Comparison of ENCODE assay signal across 20 cellular contexts in genomic region chr7:77690289-77690688, GRCh38. TPM values are rescaled to one million over a fixed set of nuclear protein-coding genes. Genes with fewer than 3 reads are reported as not detected.
A peak's percentile ranks its signal among the peaks of the same experiment; 100 is the strongest.
DNase-seq lines count a peak whose midpoint lies in the region; ATAC-seq, FAIRE-seq and TF ChIP-seq lines count a peak whose summit lies in the region.
"Had no signal": no experiment of that assay in that cellular context is flagged by ENCODE, and none has a peak within 500 bp of the region (broad histone marks: within the 10 kb centered on the region; RNA-seq: fewer than 3 reads in every experiment).

No MANE protein-coding gene starts in this region.

- no TSS peak for BruUV-seq in HepG2 (replicated peaks; lab: Mats Ljungman, UMichigan)

- TF ChIP-seq POLR2A in HepG2 (IDR thresholded peaks at IDR 0.05; ENCODE audit: insufficient read depth in 1 of 2, low read depth in 2 of 2, low read length in 2 of 2), result no peak
- TF ChIP-seq POLR2A in sigmoid colon (IDR thresholded peaks at IDR 0.05), result no peak

- H3K9ac ChIP-seq in HepG2 (ENCODE audit: insufficient read depth, low read depth, low read length) (no peak overlapping the region), endodermal cell (ENCODE audit: extremely low read depth, low read length, poor library complexity, severe bottlenecking) (no peak overlapping the region)

- intact Hi-C loops in CD4-positive, alpha-beta T cell (cut with DNase I, micrococcal nuclease), result loop anchor here in 1 of 2 experiments (10.0 kb wide), 1 partner anchor 65 kb away; no protein-coding TSS in a partner anchor
- intact Hi-C loops in HepG2 (cut with micrococcal nuclease; ENCODE audit: unreplicated experiment), result no loop called here
- intact Hi-C loops in sigmoid colon (cut with DNase I), result no loop called here
- intact Hi-C loops in mucosa of descending colon (cut with DNase I, micrococcal nuclease), result no loop called here

- CTCF ChIA-PET in CD4-positive, alpha-beta T cell (lab: Charles Lee), result no interaction called here
- CTCF ChIA-PET in WTC11 (lab: Charles Lee) (no interaction called here), HepG2 (lab: Yijun Ruan, JAX; ENCODE audit: low intra/inter-chr PET ratio, low total read pairs) (no interaction called here)

- no peak overlapping the region for H2AFZ ChIP-seq in HepG2 (ENCODE audit: low read length)

- H3K27me3 Mint-ChIP-seq in CD4-positive, alpha-beta T cell, result no peaks in the 10 kb centered on the region
- H3K27me3 Mint-ChIP-seq in WTC11 (ENCODE audit: low read depth) (no peaks in the 10 kb centered on the region), endodermal cell (ENCODE audit: insufficient read depth) (no peaks in the 10 kb centered on the region)
- H3K27me3 Mint-ChIP-seq: B cell; CD4-positive, alpha-beta memory T cell had no signal

- peak overlapping the region; percentile 35; the same call in 1 of the 2 replicates for H3K4me2 ChIP-seq in HepG2 (ENCODE audit: low read depth, low read length)

- peaks cover 3% of the 10 kb centered on the region for H3K36me3 Mint-ChIP-seq in CD4-positive, alpha-beta T cell (ENCODE audit: low read depth)
- H3K36me3 Mint-ChIP-seq in WTC11 (peaks cover 25% of the 10 kb centered on the region), endodermal cell (ENCODE audit: low read depth) (peaks cover 36% of the 10 kb centered on the region)

- no peak overlapping the region for H3K4me3 ChIP-seq in HepG2 (replicated peaks in 1 of 3; ENCODE audit: insufficient read depth in 1 of 3, low read depth in 2 of 3, low read length in 3 of 3)
- H3K4me3 ChIP-seq in sigmoid colon, result no peak overlapping the region
- H3K4me3 ChIP-seq in endodermal cell (ENCODE audit: low read length), result no peak overlapping the region
- no peak overlapping the region for H3K4me3 ChIP-seq in mucosa of descending colon
- H3K4me3 ChIP-seq in foreskin fibroblast (ENCODE audit: low read depth in 1 of 2, low read length in 2 of 2), result no peak overlapping the region

- H3K79me2 ChIP-seq in HepG2 (ENCODE audit: insufficient read depth, low read length), result peaks cover 79% of the 10 kb centered on the region

- no peak for DNase-seq in CD4-positive, alpha-beta T cell
- DNase-seq in WTC11 (ENCODE audit: low spot score), result no peak
- DNase-seq in HepG2 (ENCODE audit: low spot score), result no peak
- no peak for DNase-seq in sigmoid colon
- DNase-seq in activated effector memory CD4-positive, alpha-beta T cell treated with anti-CD3 and anti-CD28 coated beads, Interleukin-2, amount 50 U/mL, for 16 hours, result no peak
- DNase-seq in endodermal cell, result no peak
- no peak for DNase-seq in mucosa of descending colon
- DNase-seq in foreskin fibroblast, result no peak
- DNase-seq: Calu3; CD4-positive, alpha-beta memory T cell; EL; GOT3; NCI-H1105; NCI-H1694; NCI-H2081 treated with DMSO at 0.1 percent for 48 hours; NCI-H774; SHP77 treated with DMSO at 0.1 percent for 48 hours had no signal

- in situ Hi-C loops in HepG2 (cut with HindIII; ENCODE audit: extremely low pct_ligation_motif_present, low pct_unique_long_range_greater_than_20kb), result no loop called here

- H3K4me3 Mint-ChIP-seq in CD4-positive, alpha-beta T cell, result peak overlapping the region; percentile 31
- no peak overlapping the region for H3K4me3 Mint-ChIP-seq in WTC11
- no peak overlapping the region for H3K4me3 Mint-ChIP-seq in endodermal cell
- H3K4me3 Mint-ChIP-seq: B cell; CD4-positive, alpha-beta memory T cell had no signal

- 87% methylated on average over 8 of the region's 8 CpGs for WGBS in HepG2 (ENCODE audit: low lambda C conversion rate)
- 31 to 67% methylated on average over 8 of the region's 8 CpGs for WGBS in sigmoid colon, 2 donors
- WGBS in endodermal cell (ENCODE audit: insufficient coverage in 1 of 2, insufficient read length in 1 of 2), 2 experiments, result 94 to 96% methylated on average over 8 of the region's 8 CpGs

- H3K4me1 Mint-ChIP-seq in CD4-positive, alpha-beta T cell (ENCODE audit: low read depth), result peaks cover 45% of the 10 kb centered on the region
- H3K4me1 Mint-ChIP-seq in WTC11 (peaks cover 45% of the 10 kb centered on the region), endodermal cell (peaks cover 39% of the 10 kb centered on the region)

- POLR2A ChIA-PET in CD4-positive, alpha-beta T cell (lab: Charles Lee), result no interaction called here
- POLR2A ChIA-PET in WTC11 (lab: Charles Lee), result no interaction called here
- POLR2A ChIA-PET in HepG2 (lab: Yijun Ruan, JAX), result no interaction called here

- TF ChIP-seq CTCF in CD4-positive, alpha-beta T cell (IDR thresholded peaks at IDR 0.05), result no peak
- no peak for TF ChIP-seq CTCF in WTC11 (IDR thresholded peaks at IDR 0.05)
- TF ChIP-seq CTCF in HepG2 (CRISPR knock-in tag; IDR thresholded peaks at IDR 0.05), result no peak
- no peak for TF ChIP-seq CTCF in sigmoid colon (IDR thresholded peaks at IDR 0.05)
- no peak for TF ChIP-seq CTCF in endodermal cell (conservative IDR thresholded peaks at IDR 0.05)
- no peak for TF ChIP-seq CTCF in mucosa of descending colon (IDR thresholded peaks at IDR 0.05)
- TF ChIP-seq CTCF in foreskin fibroblast (IDR thresholded peaks at IDR 0.05; ENCODE audit: low read depth, low read length), result no peak

- H3K27ac Mint-ChIP-seq in CD4-positive, alpha-beta T cell, result no peak overlapping the region
- H3K27ac Mint-ChIP-seq in WTC11 (peak overlapping the region; percentile 3; the same call in 1 of the 2 replicates), endodermal cell (no peak overlapping the region)
- H3K27ac Mint-ChIP-seq: B cell had no signal

- ATAC-seq in CD4-positive, alpha-beta T cell (ENCODE audit: poor library complexity), result no peak
- ATAC-seq in WTC11 (no peak), HepG2 (no peak), mucosa of descending colon (no peak)
- ATAC-seq: HCT116 had no signal

- peaks cover 3 to 4% of the 10 kb centered on the region in 2 experiments; a peak in 2 of 5 replicates for H3K36me3 ChIP-seq in HepG2 (replicated peaks in 1 of 2; ENCODE audit: control insufficient read depth in 1 of 2, insufficient read depth in 2 of 2, low read length in 2 of 2)
- H3K36me3 ChIP-seq in sigmoid colon, result peaks cover 0 to 6% (median 0%) of the 10 kb centered on the region in 4 donors
- H3K36me3 ChIP-seq in endodermal cell (ENCODE audit: control insufficient read depth, insufficient read depth, low read length), result peaks cover 10% of the 10 kb centered on the region
- H3K36me3 ChIP-seq in mucosa of descending colon (ENCODE audit: low read depth), result no peaks in the 10 kb centered on the region

- no peaks in the 10 kb centered on the region for H3K27me3 ChIP-seq in CD4-positive, alpha-beta T cell (ENCODE audit: control insufficient read depth, insufficient read depth, low read length)
- H3K27me3 ChIP-seq in HepG2 (ENCODE audit: control insufficient read depth in 1 of 2, insufficient read depth in 2 of 2, low read length in 2 of 2), result no peaks in the 10 kb centered on the region
- H3K27me3 ChIP-seq in sigmoid colon, result no peaks in the 10 kb centered on the region
- no peaks in the 10 kb centered on the region for H3K27me3 ChIP-seq in endodermal cell (ENCODE audit: control insufficient read depth, insufficient read depth, low read length, poor library complexity, severe bottlenecking)

- no peak for TF ChIP-seq RAD21 in HepG2 (CRISPR knock-in tag; IDR thresholded peaks at IDR 0.05)

- no peak for FAIRE-seq in HepG2 (lab: Jason Lieb, UNC)
- FAIRE-seq: GM12891 had no signal

- no peaks in the 10 kb centered on the region; the same call in none of the 2 replicates for H4K20me1 ChIP-seq in HepG2 (ENCODE audit: insufficient read depth, low read length)

- no peak overlapping the region for H3K27ac ChIP-seq in CD4-positive, alpha-beta T cell (ENCODE audit: low read depth, low read length)
- H3K27ac ChIP-seq in HepG2 (ENCODE audit: extremely low read length, insufficient read depth, low read length), result peak overlapping the region; percentile 7
- peak overlapping the region; percentile 5 to 57 (median 33) for H3K27ac ChIP-seq in sigmoid colon
- H3K27ac ChIP-seq in endodermal cell (ENCODE audit: low read depth, low read length), result no peak overlapping the region

- no peak for TF ChIP-seq EP300 in HepG2 (IDR thresholded peaks at IDR 0.05; ENCODE audit: low read depth in 2 of 2, low read length in 2 of 2)
- TF ChIP-seq EP300 in HepG2 (CRISPR knock-in tag; IDR thresholded peaks at IDR 0.05; ENCODE audit: borderline replicate concordance), result no peak
- no peak for TF ChIP-seq EP300 in sigmoid colon (IDR thresholded peaks at IDR 0.05)

- H3K4me1 ChIP-seq in HepG2 (ENCODE audit: insufficient read depth, low read length), result peaks cover 77% of the 10 kb centered on the region
- peaks cover 0 to 52% (median 39%) of the 10 kb centered on the region in 4 donors for H3K4me1 ChIP-seq in sigmoid colon
- H3K4me1 ChIP-seq in endodermal cell (ENCODE audit: control insufficient read depth, insufficient read depth, low read length), result peaks cover 7% of the 10 kb centered on the region
- peaks cover 59% of the 10 kb centered on the region for H3K4me1 ChIP-seq in mucosa of descending colon (ENCODE audit: low read depth)

- no peaks in the 10 kb centered on the region for H3K9me3 Mint-ChIP-seq in CD4-positive, alpha-beta T cell
- 0 out of 2 replicates have a peak, but pooled peaks cover 3% of the 10 kb centered on the region for H3K9me3 Mint-ChIP-seq in WTC11
- no peaks in the 10 kb centered on the region for H3K9me3 Mint-ChIP-seq in endodermal cell
- H3K9me3 Mint-ChIP-seq: CD4-positive, alpha-beta memory T cell had no signal

- H3K9me3 ChIP-seq in CD4-positive, alpha-beta T cell (ENCODE audit: control insufficient read depth, low read length), result no peaks in the 10 kb centered on the region
- H3K9me3 ChIP-seq in HepG2 (ENCODE audit: low read length), result no peaks in the 10 kb centered on the region
- no peaks in the 10 kb centered on the region for H3K9me3 ChIP-seq in sigmoid colon
- H3K9me3 ChIP-seq in endodermal cell (ENCODE audit: control insufficient read depth, low read length), result no peaks in the 10 kb centered on the region
- H3K9me3 ChIP-seq in mucosa of descending colon, result no peaks in the 10 kb centered on the region

RNA-seq across cellular contexts. Expression of gene RSBN1L, which starts 6.0 kb away (rescaled TPM):
- total RNA-seq in CD4-positive, alpha-beta T cell, result 1 to 10 TPM; 9.0 to 9.6 TPM
- total RNA-seq in WTC11 (2021) (14.6 to 17.0 TPM (median 16.8 TPM) in 3 replicates), HepG2 (2016; rRNA removed; fragmentation: Illumina TruSeq; extraction: Trizol) (21.3 and 25.9 TPM in 2 replicates), sigmoid colon (10 to 100 TPM; 29.3 to 50.4 (median 40.7) TPM), endodermal cell (10 to 100 TPM; 17.6 to 19.9 TPM), mucosa of descending colon (10 to 100 TPM; 19.1 to 31.5 (median 19.6) TPM)
- total RNA-seq in HepG2 (2016; cell fraction: cytosol; rRNA removed; fragmentation: Illumina TruSeq; extraction: Trizol; ENCODE audit: low read depth), result 15.6 and 19.7 TPM in 2 replicates
- total RNA-seq in HepG2 (2016; cell fraction: insoluble cytoplasmic fraction; rRNA removed; fragmentation: Illumina TruSeq; extraction: Trizol), result 18.9 and 19.6 TPM in 2 replicates
- total RNA-seq in HepG2 (2016; cell fraction: membrane; rRNA removed; fragmentation: Illumina TruSeq; extraction: Trizol), result 10.7 and 11.3 TPM in 2 replicates
- total RNA-seq in HepG2 (2016; cell fraction: nucleus; rRNA removed; fragmentation: Illumina TruSeq; extraction: Trizol), result 13.9 and 15.9 TPM in 2 replicates
- polyA plus RNA-seq in HepG2 (2011; rRNA removed) (7.7 and 7.9 TPM in 2 replicates), sigmoid colon (10 to 100 TPM in 1 of 3 donors, 1 to 10 TPM in 2; 6.0 to 11.0 (median 7.9) TPM)
- polyA plus RNA-seq in HepG2 (2011; cell fraction: cytosol; rRNA removed), result 3.0 and 4.2 TPM in 2 replicates
- 5.1 and 6.1 TPM in 2 replicates for polyA plus RNA-seq in HepG2 (2011; cell fraction: nucleus; rRNA removed)
- 11.0 and 12.9 TPM in 2 replicates for polyA plus RNA-seq in HepG2 (2012)
- polyA plus RNA-seq in HepG2 (2016; cell fraction: cytosol; fragmentation: Illumina TruSeq; extraction: Trizol; ENCODE audit: low read depth), result 0.66 and 0.77 TPM in 2 replicates
- 12.8 and 15.4 TPM in 2 replicates for polyA plus RNA-seq in HepG2 (2016; cell fraction: insoluble cytoplasmic fraction; fragmentation: Illumina TruSeq; extraction: Trizol; ENCODE audit: low read depth)
- polyA plus RNA-seq in HepG2 (2016; cell fraction: membrane; fragmentation: Illumina TruSeq; extraction: Trizol; ENCODE audit: low read depth), result 1.9 TPM in 2 replicates
- 16.3 and 17.5 TPM in 2 replicates for polyA plus RNA-seq in HepG2 (2016; cell fraction: nucleus; fragmentation: Illumina TruSeq; extraction: Trizol; ENCODE audit: insufficient read depth, low read depth)
- polyA minus RNA-seq in HepG2 (2011; rRNA and poly(A)+ RNA removed; ENCODE audit: low replicate concordance), result 7.7 and 8.4 TPM in 2 replicates
- polyA minus RNA-seq in HepG2 (2011; cell fraction: cytosol; rRNA and poly(A)+ RNA removed), result 14.1 and 20.3 TPM in 2 replicates
- 18.3 and 23.4 TPM in 2 replicates for polyA minus RNA-seq in HepG2 (2011; cell fraction: nucleus; rRNA and poly(A)+ RNA removed)
- 18.2 TPM for polyA plus RNA-seq in endodermal cell (2013, experiment 1 of 2)
- 16.0 TPM for polyA plus RNA-seq in endodermal cell (2013, experiment 2 of 2)

Comparison
In these comparisons a context has a peak if more than half of its experiments do, and no peak if none do; other contexts are left out.
1. H3K27ac ChIP-seq: peak in HepG2 (single experiment) and sigmoid colon (4 of 4); none in CD4-positive, alpha-beta T cell (single experiment) and endodermal cell (single experiment).